In genomic region chr12:113173081-113173698, GRCh38 we compare ENCODE assay signal across 19 cellular contexts. TPM values are rescaled to one million over a fixed set of nuclear protein-coding genes. Genes with fewer than 3 reads are reported as not detected.
DNase-seq lines count a peak whose midpoint lies in the region; ATAC-seq and TF ChIP-seq lines count a peak whose summit lies in the region.
"Had no signal": no experiment of that assay in that cellular context is flagged by ENCODE, and none has a peak within 500 bp of the region (broad histone marks: within the 10 kb centered on the region; RNA-seq: fewer than 3 reads in every experiment).

No MANE protein-coding gene starts in this region.

- DNase-seq in NCI-H748 (lab: John Stamatoyannopoulos, UW; ENCODE audit: unreplicated experiment) = no peak
- no peak for DNase-seq in mesenteric fat pad (ENCODE audit: low spot score)
- no peak for DNase-seq in KBM-7
- no peak for DNase-seq in BE2C
- DNase-seq: activated CD4-positive, alpha-beta T cell treated with anti-CD3 and anti-CD28 coated beads, Interleukin-2, amount 50 U/mL, for 48 hours; amniotic stem cell; hypothalamus; left lung; natural killer cell; NCI-H1436; RPMI8226; transverse colon had no signal

- TF ChIP-seq CTCF in GM12872 (IDR thresholded peaks at IDR 0.05; ENCODE audit: insufficient read depth, low read depth, low read length) (0 out of 3 replicates have a peak, but pooled peaks have one; percentile 1), OCI-LY1 (IDR thresholded peaks at IDR 0.05; ENCODE audit: low read length) (no peak), BE2C (IDR thresholded peaks at IDR 0.05; ENCODE audit: low read depth, low read length) (no peak)

- H3K9ac ChIP-seq in OCI-LY1 (ENCODE audit: low read length) = peak overlapping the region; percentile 82

- H3K9me2 ChIP-seq in OCI-LY1 (ENCODE audit: low read depth, low read length) = no peaks in the 10 kb centered on the region

- H3K27ac ChIP-seq in OCI-LY1 (ENCODE audit: low read depth, low read length, poor library complexity, severe bottlenecking) = peak overlapping the region; percentile 98
- H3K27ac ChIP-seq: esophagus muscularis mucosa, left lung, transverse colon had no signal

- peaks cover 10% of the 10 kb centered on the region for H3K9me3 ChIP-seq in OCI-LY1 (ENCODE audit: low read length)
- no peaks in the 10 kb centered on the region for H3K9me3 ChIP-seq in BE2C
- H3K9me3 ChIP-seq: transverse colon had no signal

- H3K36me3 ChIP-seq in OCI-LY1 (ENCODE audit: insufficient read depth, low read length) (peaks cover 90% of the 10 kb centered on the region), BE2C (peaks cover 86% of the 10 kb centered on the region)

- in situ Hi-C loops in KBM-7 (cut with MboI; ENCODE audit: low pct_unique_long_range_greater_than_20kb, low sequenced_read_pairs) = no loop called here

- no peaks in the 10 kb centered on the region for H4K20me1 ChIP-seq in OCI-LY1 (ENCODE audit: insufficient read depth, low read length)

- H3K4me2 ChIP-seq in OCI-LY1 (ENCODE audit: low read length) = peak overlapping the region; percentile 41
- H3K4me2 ChIP-seq: GM23338 had no signal

- H3K27me3 ChIP-seq in OCI-LY1 (ENCODE audit: insufficient read depth, low read length) (no peaks in the 10 kb centered on the region), BE2C (no peaks in the 10 kb centered on the region)
- H3K27me3 ChIP-seq: left lung, transverse colon had no signal

- H3K4me1 ChIP-seq in OCI-LY1 (ENCODE audit: insufficient read depth, low read length, severe bottlenecking) = peaks cover 66% of the 10 kb centered on the region
- no peaks in the 10 kb centered on the region; the same call in 1 of the 2 replicates for H3K4me1 ChIP-seq in BE2C
- H3K4me1 ChIP-seq: esophagus muscularis mucosa, left lung, transverse colon had no signal

- H2AFZ ChIP-seq in OCI-LY1 (ENCODE audit: low read length) = no peak overlapping the region
- H2AFZ ChIP-seq: GM23338 had no signal

- H3F3A ChIP-seq in OCI-LY1 (ENCODE audit: insufficient read depth, low read length) = no peaks in the 10 kb centered on the region

- peak; percentile 65 for ATAC-seq in GM19438 (IDR thresholded peaks at IDR 0.05; ENCODE audit: low read depth, unreplicated experiment)
- peak; percentile 65 for ATAC-seq in HG02840 (IDR thresholded peaks at IDR 0.05; ENCODE audit: low FRiP score, unreplicated experiment)
- ATAC-seq: activated T-helper 17 cell treated with anti-CD3 and anti-CD28 coated beads, Interleukin-2, amount 50 U/mL, for 72 hours; GM23338; left lung; natural killer cell had no signal

- H3K4me3 ChIP-seq in OCI-LY1 (ENCODE audit: low read depth, low read length, poor library complexity, severe bottlenecking) = peak overlapping the region; percentile 17
- H3K4me3 ChIP-seq in BE2C (ENCODE audit: low read depth, low read length) = no peak overlapping the region
- H3K4me3 ChIP-seq: esophagus muscularis mucosa, GM23338, left lung, transverse colon had no signal

- no peaks in the 10 kb centered on the region for H3K79me2 ChIP-seq in OCI-LY1 (ENCODE audit: insufficient read depth, low read length)

RNA-seq across cellular contexts. Expression of gene DDX54, which starts 12.1 kb away (rescaled TPM):
- total RNA-seq in mesenteric fat pad = 46.3 TPM
- 132 TPM for polyA plus RNA-seq in BE2C (2012; ENCODE audit: insufficient read depth, insufficient read length, low read depth)

RNA-seq across cellular contexts. Expression of gene RITA1, which starts 12.3 kb away (rescaled TPM):
- 9.9 TPM for total RNA-seq in mesenteric fat pad
- polyA plus RNA-seq in BE2C (2012; ENCODE audit: insufficient read depth, insufficient read length, low read depth) = 83.0 TPM

RNA-seq across cellular contexts. Expression of gene CFAP73, which starts 23.7 kb away (rescaled TPM):
- not detected for total RNA-seq in mesenteric fat pad
- not detected for polyA plus RNA-seq in BE2C (2012; ENCODE audit: insufficient read depth, insufficient read length, low read depth)
- total RNA-seq: esophagus muscularis mucosa, natural killer cell, transverse colon had no signal

RNA-seq across cellular contexts. Expression of gene RASAL1, which starts 37.6 kb away (rescaled TPM):
- not detected for total RNA-seq in mesenteric fat pad
- polyA plus RNA-seq in BE2C (2012; ENCODE audit: insufficient read depth, insufficient read length, low read depth) = not detected
- total RNA-seq: natural killer cell had no signal

RNA-seq across cellular contexts. Expression of gene TPCN1, which starts 48.1 kb away (rescaled TPM):
- total RNA-seq in mesenteric fat pad = 37.1 TPM
- 24.5 TPM for polyA plus RNA-seq in BE2C (2012; ENCODE audit: insufficient read depth, insufficient read length, low read depth)
